ENCODE assay signal across 19 cellular contexts in genomic region chr17:43533699-43534098, GRCh38. TPM values are rescaled to one million over a fixed set of nuclear protein-coding genes. Genes with fewer than 3 reads are reported as not detected.
A peak's percentile ranks its signal among the peaks of the same experiment; 100 is the strongest.
DNase-seq lines count a peak whose midpoint lies in the region; ATAC-seq, FAIRE-seq and TF ChIP-seq lines count a peak whose summit lies in the region.
"Had no signal": no experiment of that assay in that cellular context is flagged by ENCODE, and none has a peak within 500 bp of the region (broad histone marks: within the 10 kb centered on the region; RNA-seq: fewer than 3 reads in every experiment).

No MANE protein-coding gene starts in this region.

- H3K27ac ChIP-seq in HepG2 (ENCODE audit: extremely low read length, insufficient read depth, low read length) (peak overlapping the region; percentile 26), right lobe of liver (no peak overlapping the region), dorsolateral prefrontal cortex (no peak overlapping the region)
- H3K27ac ChIP-seq: KMS-11, SJSA1 had no signal

- CTCF ChIA-PET in HepG2 (lab: Yijun Ruan, JAX; ENCODE audit: low intra/inter-chr PET ratio, low total read pairs), result interaction anchor here (0.5 kb wide), 1 partner anchor 20 kb away, joined by 3 read pairs; no protein-coding TSS in a partner anchor

- in situ Hi-C loops in HepG2 (cut with HindIII; ENCODE audit: extremely low pct_ligation_motif_present, low pct_unique_long_range_greater_than_20kb), result no loop called here

- no peaks in the 10 kb centered on the region for H3K9me3 ChIP-seq in HepG2 (ENCODE audit: low read length)
- no peaks in the 10 kb centered on the region for H3K9me3 ChIP-seq in right lobe of liver
- H3K9me3 ChIP-seq: BLaER1 treated with 17β-estradiol and CSF1 and Interleukin-3, amounts not matched to agents 10 nM and 100 nM; SJSA1 had no signal

- H2AFZ ChIP-seq in HepG2 (ENCODE audit: low read length), result no peak overlapping the region

- peaks cover 4% of the 10 kb centered on the region; the same call in 1 of the 2 replicates for H4K20me1 ChIP-seq in HepG2 (ENCODE audit: insufficient read depth, low read length)

- TF ChIP-seq EP300 in HepG2 (IDR thresholded peaks at IDR 0.05; ENCODE audit: low read depth in 2 of 2, low read length in 2 of 2) (no peak), HepG2 (CRISPR knock-in tag; IDR thresholded peaks at IDR 0.05; ENCODE audit: borderline replicate concordance) (no peak)

- peaks cover 87% of the 10 kb centered on the region for H3K4me1 ChIP-seq in HepG2 (ENCODE audit: insufficient read depth, low read length)
- peaks cover 0 to 16% (median 0%) of the 10 kb centered on the region in 4 donors for H3K4me1 ChIP-seq in right lobe of liver

- TF ChIP-seq POLR2A in HepG2 (IDR thresholded peaks at IDR 0.05; ENCODE audit: insufficient read depth in 1 of 2, low read depth in 2 of 2, low read length in 2 of 2) (no peak), right lobe of liver (IDR thresholded peaks at IDR 0.05) (no peak)

- H3K79me2 ChIP-seq in HepG2 (ENCODE audit: insufficient read depth, low read length), result peaks cover 23% of the 10 kb centered on the region

- H3K4me3 ChIP-seq in HepG2 (replicated peaks in 1 of 3; ENCODE audit: insufficient read depth in 1 of 3, low read depth in 2 of 3, low read length in 3 of 3) (no peak overlapping the region), right lobe of liver (no peak overlapping the region), fibroblast of mammary gland (ENCODE audit: control insufficient read depth, low read depth, low read length) (no peak overlapping the region), dorsolateral prefrontal cortex (no peak overlapping the region)
- H3K4me3 ChIP-seq: BLaER1 treated with 17β-estradiol and CSF1 and Interleukin-3, amounts not matched to agents 10 nM and 100 nM; SJSA1 had no signal

- H3K27me3 ChIP-seq in HepG2 (ENCODE audit: control insufficient read depth in 1 of 2, insufficient read depth in 2 of 2, low read length in 2 of 2) (no peaks in the 10 kb centered on the region), right lobe of liver (no peaks in the 10 kb centered on the region), dorsolateral prefrontal cortex (no peaks in the 10 kb centered on the region)
- H3K27me3 ChIP-seq: BLaER1 treated with 17β-estradiol and CSF1 and Interleukin-3, amounts not matched to agents 10 nM and 100 nM; SJSA1 had no signal

- TF ChIP-seq CTCF in HepG2 (CRISPR knock-in tag; IDR thresholded peaks at IDR 0.05) (peak; percentile 52), right lobe of liver (IDR thresholded peaks at IDR 0.05) (no peak), fibroblast of mammary gland (conservative IDR thresholded peaks at IDR 0.05; ENCODE audit: control insufficient read depth, insufficient read depth, low read depth, low read length) (peak; percentile 2), dorsolateral prefrontal cortex (IDR thresholded peaks at IDR 0.05 in 54 of 56, conservative IDR thresholded peaks at IDR 0.05 in 2 of 56; ENCODE audit: low read depth in 1 of 56, partially characterized antibody in 56 of 56) (no peak)

- intact Hi-C loops in HepG2 (cut with micrococcal nuclease; ENCODE audit: unreplicated experiment), result no loop called here
- intact Hi-C loops in right lobe of liver (cut with DNase I), result no loop called here
- intact Hi-C loops in dorsolateral prefrontal cortex (cut with DNase I), result no loop called here

- H3K4me2 ChIP-seq in HepG2 (ENCODE audit: low read depth, low read length), result no peak overlapping the region
- H3K4me2 ChIP-seq: BLaER1 treated with 17β-estradiol and CSF1 and Interleukin-3, amounts not matched to agents 10 nM and 100 nM; KMS-11 had no signal

- WGBS in HepG2 (ENCODE audit: low lambda C conversion rate), result 100% methylated on average over 1 of the region's 4 CpGs
- WGBS in right lobe of liver (ENCODE audit: insufficient coverage, low coverage, low lambda C conversion rate, missing lambda C conversion rate), result no CpG with 5 or more reads among the region's 4 CpGs

- ATAC-seq in HepG2 (no peak), right lobe of liver (no peak), HG03159 (IDR thresholded peaks at IDR 0.05; ENCODE audit: unreplicated experiment) (no peak)

- TF ChIP-seq RAD21 in HepG2 (CRISPR knock-in tag; IDR thresholded peaks at IDR 0.05), result no peak

- no peak overlapping the region for H3K9ac ChIP-seq in HepG2 (ENCODE audit: insufficient read depth, low read depth, low read length)
- H3K9ac ChIP-seq: BLaER1 treated with 17β-estradiol and CSF1 and Interleukin-3, amounts not matched to agents 10 nM and 100 nM; KMS-11 had no signal

- DNase-seq in HepG2 (ENCODE audit: low spot score), result no peak
- no peak for DNase-seq in right lobe of liver
- no peak for DNase-seq in fibroblast of mammary gland (ENCODE audit: low read depth)
- no peak for DNase-seq in RCC 7860 (ENCODE audit: low spot score)
- DNase-seq in NCI-H1092 treated with DMSO at 0.1 percent for 48 hours (lab: John Stamatoyannopoulos, UW), result no peak
- DNase-seq in dorsolateral prefrontal cortex, result no peak
- DNase-seq: CD8-positive, alpha-beta memory T cell; GOT3; NCI-H1436; NCI-H1930; NCI-H226; NCI-H524; NCI-H82 had no signal

- BruUV-seq in HepG2 (replicated peaks; lab: Mats Ljungman, UMichigan), result no TSS peak

- POLR2A ChIA-PET in HepG2 (lab: Yijun Ruan, JAX), result interaction anchor here (1.0 to 23.9 kb wide), 4 partner anchors 16 to 172 kb away, joined by 3 to 1546 read pairs (median 113); partner anchors contain the start of gene ETV4

- H3K36me3 ChIP-seq in HepG2 (replicated peaks in 1 of 2; ENCODE audit: control insufficient read depth in 1 of 2, insufficient read depth in 2 of 2, low read length in 2 of 2) (peaks cover 25 to 65% of the 10 kb centered on the region in 2 experiments), right lobe of liver (no peaks in the 10 kb centered on the region)

- FAIRE-seq in HepG2 (lab: Jason Lieb, UNC), result no peak
- FAIRE-seq in RCC 7860 (lab: Jason Lieb, UNC), result no peak
- FAIRE-seq: D721Med had no signal

TF ChIP-seq in PFSK-1, 5 proteins besides CTCF, POLR2A, EP300 and RAD21:
- TF ChIP-seq POLR2AphosphoS5 (IDR thresholded peaks at IDR 0.05; ENCODE audit: low read depth, low read length), result peak; percentile 31; the same call in 1 of the 2 replicates
- no peak for TF ChIP-seq TAF1 (IDR thresholded peaks at IDR 0.05; ENCODE audit: borderline replicate concordance, insufficient read depth, low read length)

RNA-seq across cellular contexts. Expression of gene ETV4, which starts 12.4 kb away (rescaled TPM):
- 126 and 128 TPM in 2 replicates for total RNA-seq in HepG2 (2016; rRNA removed; fragmentation: Illumina TruSeq; extraction: Trizol)
- total RNA-seq in HepG2 (2016; cell fraction: cytosol; rRNA removed; fragmentation: Illumina TruSeq; extraction: Trizol; ENCODE audit: low read depth), result 59.4 and 72.0 TPM in 2 replicates
- total RNA-seq in HepG2 (2016; cell fraction: insoluble cytoplasmic fraction; rRNA removed; fragmentation: Illumina TruSeq; extraction: Trizol), result 106 and 130 TPM in 2 replicates
- total RNA-seq in HepG2 (2016; cell fraction: membrane; rRNA removed; fragmentation: Illumina TruSeq; extraction: Trizol), result 149 and 180 TPM in 2 replicates
- total RNA-seq in HepG2 (2016; cell fraction: nucleus; rRNA removed; fragmentation: Illumina TruSeq; extraction: Trizol), result 70.8 and 88.4 TPM in 2 replicates
- polyA plus RNA-seq in HepG2 (2011; rRNA removed), result 330 and 361 TPM in 2 replicates
- polyA plus RNA-seq in HepG2 (2011; cell fraction: cytosol; rRNA removed), result 170 and 232 TPM in 2 replicates
- 463 and 506 TPM in 2 replicates for polyA plus RNA-seq in HepG2 (2011; cell fraction: nucleus; rRNA removed)
- polyA plus RNA-seq in HepG2 (2012), result 277 and 289 TPM in 2 replicates
- 120 and 136 TPM in 2 replicates for polyA plus RNA-seq in HepG2 (2016; cell fraction: cytosol; fragmentation: Illumina TruSeq; extraction: Trizol; ENCODE audit: low read depth)
- polyA plus RNA-seq in HepG2 (2016; cell fraction: insoluble cytoplasmic fraction; fragmentation: Illumina TruSeq; extraction: Trizol; ENCODE audit: low read depth), result 164 and 205 TPM in 2 replicates
- 212 and 220 TPM in 2 replicates for polyA plus RNA-seq in HepG2 (2016; cell fraction: membrane; fragmentation: Illumina TruSeq; extraction: Trizol; ENCODE audit: low read depth)
- 278 and 294 TPM in 2 replicates for polyA plus RNA-seq in HepG2 (2016; cell fraction: nucleus; fragmentation: Illumina TruSeq; extraction: Trizol; ENCODE audit: insufficient read depth, low read depth)
- 3.5 and 231 TPM in 2 replicates for polyA minus RNA-seq in HepG2 (2011; rRNA and poly(A)+ RNA removed; ENCODE audit: low replicate concordance)
- 120 and 134 TPM in 2 replicates for polyA minus RNA-seq in HepG2 (2011; cell fraction: cytosol; rRNA and poly(A)+ RNA removed)
- polyA minus RNA-seq in HepG2 (2011; cell fraction: nucleus; rRNA and poly(A)+ RNA removed), result 97.1 and 102 TPM in 2 replicates
- 1 to 10 TPM in 1 of 6 experiments, under 1 TPM in 4, not detected in 1; 0.42 to 1.4 (median 0.80) TPM for total RNA-seq in right lobe of liver
- 1,977 TPM for polyA plus RNA-seq in PFSK-1 (2012; ENCODE audit: insufficient read length, low read depth)
- 10 to 100 TPM in 1 of 120 experiments, 1 to 10 TPM in 65, under 1 TPM in 51, not detected in 3; 0.20 to 15.2 (median 1.1) TPM for total RNA-seq in dorsolateral prefrontal cortex

RNA-seq across cellular contexts. Expression of gene DHX8, which starts 49.9 kb away (rescaled TPM):
- total RNA-seq in HepG2 (2016; rRNA removed; fragmentation: Illumina TruSeq; extraction: Trizol) (48.9 and 66.9 TPM in 2 replicates), right lobe of liver (10 to 100 TPM; 14.1 to 18.6 (median 17.5) TPM), dorsolateral prefrontal cortex (10 to 100 TPM; 32.7 to 69.3 (median 46.7) TPM)
- total RNA-seq in HepG2 (2016; cell fraction: cytosol; rRNA removed; fragmentation: Illumina TruSeq; extraction: Trizol; ENCODE audit: low read depth), result 7.3 and 7.5 TPM in 2 replicates
- 48.9 and 59.5 TPM in 2 replicates for total RNA-seq in HepG2 (2016; cell fraction: insoluble cytoplasmic fraction; rRNA removed; fragmentation: Illumina TruSeq; extraction: Trizol)
- total RNA-seq in HepG2 (2016; cell fraction: membrane; rRNA removed; fragmentation: Illumina TruSeq; extraction: Trizol), result 13.7 and 14.3 TPM in 2 replicates
- 36.4 and 38.7 TPM in 2 replicates for total RNA-seq in HepG2 (2016; cell fraction: nucleus; rRNA removed; fragmentation: Illumina TruSeq; extraction: Trizol)
- polyA plus RNA-seq in HepG2 (2011; rRNA removed), result 23.6 and 24.8 TPM in 2 replicates
- polyA plus RNA-seq in HepG2 (2011; cell fraction: cytosol; rRNA removed), result 19.6 and 23.9 TPM in 2 replicates
- 28.8 and 31.8 TPM in 2 replicates for polyA plus RNA-seq in HepG2 (2011; cell fraction: nucleus; rRNA removed)
- 24.9 and 33.1 TPM in 2 replicates for polyA plus RNA-seq in HepG2 (2012)
- polyA plus RNA-seq in HepG2 (2016; cell fraction: cytosol; fragmentation: Illumina TruSeq; extraction: Trizol; ENCODE audit: low read depth), result 1.9 and 2.2 TPM in 2 replicates
- 37.7 and 41.9 TPM in 2 replicates for polyA plus RNA-seq in HepG2 (2016; cell fraction: insoluble cytoplasmic fraction; fragmentation: Illumina TruSeq; extraction: Trizol; ENCODE audit: low read depth)
- polyA plus RNA-seq in HepG2 (2016; cell fraction: membrane; fragmentation: Illumina TruSeq; extraction: Trizol; ENCODE audit: low read depth), result 4.4 and 5.7 TPM in 2 replicates
- 36.7 and 42.2 TPM in 2 replicates for polyA plus RNA-seq in HepG2 (2016; cell fraction: nucleus; fragmentation: Illumina TruSeq; extraction: Trizol; ENCODE audit: insufficient read depth, low read depth)
- polyA minus RNA-seq in HepG2 (2011; rRNA and poly(A)+ RNA removed; ENCODE audit: low replicate concordance), result 67.3 and 93.6 TPM in 2 replicates
- polyA minus RNA-seq in HepG2 (2011; cell fraction: cytosol; rRNA and poly(A)+ RNA removed), result 36.8 and 37.9 TPM in 2 replicates
- polyA minus RNA-seq in HepG2 (2011; cell fraction: nucleus; rRNA and poly(A)+ RNA removed), result 37.6 and 44.9 TPM in 2 replicates
- 34.0 TPM for polyA plus RNA-seq in PFSK-1 (2012; ENCODE audit: insufficient read length, low read depth)

Comparison
In these comparisons a context has a peak if more than half of its experiments do, and no peak if none do; other contexts are left out.
1. CTCF ChIP-seq: peak in HepG2 (single experiment) and fibroblast of mammary gland (single experiment); none in right lobe of liver (0 of 4) and dorsolateral prefrontal cortex (0 of 56).